8 cellular contexts compared by ENCODE assay signal in the genomic region with DNA sequence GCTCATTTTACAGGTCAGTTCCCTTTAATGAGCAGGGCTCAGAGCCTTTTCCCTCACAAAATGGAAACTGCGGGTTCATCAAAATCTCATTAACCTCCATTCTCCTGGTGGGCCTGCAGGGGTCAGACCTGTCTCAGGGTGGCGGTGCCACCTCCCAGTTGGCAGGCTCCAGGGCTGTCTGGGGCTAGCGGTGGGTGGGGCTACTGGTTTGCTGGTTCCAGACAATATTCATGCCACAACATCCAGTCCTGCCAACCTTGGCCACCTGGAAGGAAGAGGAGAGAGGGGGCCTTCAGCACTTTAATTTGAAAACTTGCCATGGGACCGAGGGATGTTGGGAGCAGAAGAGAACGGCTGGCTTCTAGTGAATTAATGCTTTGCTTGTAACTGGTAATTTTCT.
A peak's percentile ranks its signal among the peaks of the same experiment; 100 is the strongest.
DNase-seq lines count a peak whose midpoint lies in the region; ATAC-seq lines count a peak whose summit lies in the region.

No MANE protein-coding gene starts in this region.

- ATAC-seq in stimulated activated effector memory CD8-positive, alpha-beta T cell treated with anti-CD3 and anti-CD28 coated beads, Interleukin-12 subunit alpha, Interleukin-12 subunit beta, amount 100 ng/mL, for 72 hours, result peak; percentile 79
- ATAC-seq in GM21717 (IDR thresholded peaks at IDR 0.05; ENCODE audit: unreplicated experiment), result no peak

- H3K9me3 Mint-ChIP-seq in stimulated activated effector memory CD8-positive, alpha-beta T cell treated with anti-CD3 and anti-CD28 coated beads, Interleukin-12 subunit alpha, Interleukin-12 subunit beta, amount 100 ng/mL, for 72 hours, result no peaks in the 10 kb centered on the region

- no peak overlapping the region for H3K4me3 Mint-ChIP-seq in stimulated activated effector memory CD8-positive, alpha-beta T cell treated with anti-CD3 and anti-CD28 coated beads, Interleukin-12 subunit alpha, Interleukin-12 subunit beta, amount 100 ng/mL, for 72 hours

- DNase-seq in SIG-M5 treated with dmso at 0.1 percent for 504 hours (lab: John Stamatoyannopoulos, UW; ENCODE audit: unreplicated experiment), result peak; percentile 11
- no peak for DNase-seq in SIG-M5 (lab: John Stamatoyannopoulos, UW)
- peak; percentile 40 for DNase-seq in NCI-H146 (lab: John Stamatoyannopoulos, UW)
- peak; percentile 26 for DNase-seq in activated naive CD4-positive, alpha-beta T cell treated with anti-CD3 and anti-CD28 coated beads, Interleukin-2, amount 50 U/mL, for 16 hours
- DNase-seq in iPS-NIHi11 (ENCODE audit: low spot score), result peak; percentile 73
- no peak for DNase-seq in stimulated activated effector memory CD8-positive, alpha-beta T cell treated with anti-CD3 and anti-CD28 coated beads, Interleukin-12 subunit alpha, Interleukin-12 subunit beta, amount 100 ng/mL, for 72 hours (ENCODE audit: low spot score in 2 of 2)
- no peak for DNase-seq in epidermal melanocyte (ENCODE audit: insufficient read length, low spot score)

- no peak overlapping the region for H3K27ac Mint-ChIP-seq in stimulated activated effector memory CD8-positive, alpha-beta T cell treated with anti-CD3 and anti-CD28 coated beads, Interleukin-12 subunit alpha, Interleukin-12 subunit beta, amount 100 ng/mL, for 72 hours

- no peaks in the 10 kb centered on the region for H3K36me3 Mint-ChIP-seq in stimulated activated effector memory CD8-positive, alpha-beta T cell treated with anti-CD3 and anti-CD28 coated beads, Interleukin-12 subunit alpha, Interleukin-12 subunit beta, amount 100 ng/mL, for 72 hours

- H3K4me1 Mint-ChIP-seq in stimulated activated effector memory CD8-positive, alpha-beta T cell treated with anti-CD3 and anti-CD28 coated beads, Interleukin-12 subunit alpha, Interleukin-12 subunit beta, amount 100 ng/mL, for 72 hours, result peaks cover 5% of the 10 kb centered on the region

Comparison
In these comparisons a context has a peak if more than half of its experiments do, and no peak if none do; other contexts are left out.
1. DNase-seq: peak in SIG-M5 treated with dmso at 0.1 percent for 504 hours (single experiment), NCI-H146 (single experiment), activated naive CD4-positive, alpha-beta T cell treated with anti-CD3 and anti-CD28 coated beads, Interleukin-2, amount 50 U/mL, for 16 hours (single experiment) and iPS-NIHi11 (single experiment); none in SIG-M5 (single experiment), stimulated activated effector memory CD8-positive, alpha-beta T cell treated with anti-CD3 and anti-CD28 coated beads, Interleukin-12 subunit alpha, Interleukin-12 subunit beta, amount 100 ng/mL, for 72 hours (0 of 2) and epidermal melanocyte (single experiment).